Comparison of ENCODE assay signal across 8 cellular contexts in genomic region chr3:149720918-149721317, GRCh38.
"Had no signal": no experiment of that assay in that cellular context is flagged by ENCODE, and none has a peak within 500 bp of the region (broad histone marks: within the 10 kb centered on the region; RNA-seq: fewer than 3 reads in every experiment).

No MANE protein-coding gene starts in this region.

- H3K36me3 ChIP-seq: HAP-1 had no signal

- H3K4me2 ChIP-seq: GM23338 had no signal

- ATAC-seq: GM23338, HCT116, K562 had no signal

- FAIRE-seq: HTR-8/SVneo, K562 had no signal

- H3K4me3 Mint-ChIP-seq: GM23338 had no signal

- H2AFZ ChIP-seq: GM23338 had no signal

- DNase-seq: H7, IMR-90, KG1 had no signal

- H3K27ac Mint-ChIP-seq: GM23338 had no signal

- H3K4me3 ChIP-seq: GM23338, HAP-1, K562 had no signal
